In the genomic region with DNA sequence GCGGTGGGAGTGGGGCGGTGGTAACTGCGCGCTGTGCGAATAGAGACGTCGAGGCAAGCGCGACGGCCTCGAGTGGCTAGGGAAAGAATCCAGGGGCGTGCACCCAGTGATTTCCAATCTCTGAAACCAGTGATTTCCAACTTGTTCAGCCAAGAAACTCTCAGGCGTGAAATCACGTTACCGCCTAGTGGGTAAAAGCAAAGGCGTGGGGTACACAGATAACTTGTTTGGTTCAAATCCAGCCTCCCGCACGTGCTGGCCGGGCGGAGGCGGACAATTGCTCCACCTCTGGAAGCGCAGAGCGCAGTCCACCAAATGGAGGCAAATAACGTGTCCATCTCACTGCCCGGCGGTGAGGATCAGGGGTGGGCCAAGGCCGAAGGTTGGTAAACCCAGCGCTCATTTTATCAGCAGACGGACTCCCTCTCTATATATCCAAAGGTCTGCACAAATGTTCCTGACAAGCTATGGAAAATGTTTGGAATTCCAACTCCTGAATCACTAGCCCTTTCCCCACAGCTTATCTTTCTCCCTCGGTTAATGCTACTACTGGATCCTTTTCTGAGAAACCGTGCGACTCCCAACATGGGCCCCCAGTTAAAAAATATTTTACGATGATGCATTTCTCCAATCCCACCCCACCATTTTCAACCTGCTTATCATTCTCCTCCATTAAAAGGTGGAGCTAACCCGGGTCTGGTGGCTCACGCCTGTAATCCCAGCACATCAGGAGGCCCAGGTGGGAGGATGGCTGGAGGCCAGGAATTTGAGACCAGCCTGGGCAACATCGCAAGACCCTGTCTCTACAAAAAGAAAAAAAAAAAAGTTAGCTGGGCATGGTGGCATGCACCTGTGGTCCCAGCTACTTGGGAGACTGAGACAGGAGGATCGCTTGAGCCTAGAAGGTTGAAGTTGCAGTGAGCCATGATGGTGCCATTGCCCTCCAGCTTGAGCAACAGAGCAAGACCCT, we compare ENCODE assay signal across 8 cellular contexts. TPM values are rescaled to one million over a fixed set of nuclear protein-coding genes. Genes with fewer than 3 reads are reported as not detected.
DNase-seq lines count a peak whose midpoint lies in the region; ATAC-seq and TF ChIP-seq lines count a peak whose summit lies in the region.

No MANE protein-coding gene starts in this region.

- no peaks in the 10 kb centered on the region for H3K9me3 ChIP-seq in left ventricle myocardium inferior (replicated peaks)

- DNase-seq in activated CD4-positive, alpha-beta T cell treated with anti-CD3 and anti-CD28 coated beads, Interleukin-2, amount 10 ng/mL, durations not matched to agents 24 days and 14 days: no peak
- DNase-seq in activated CD4-positive, alpha-beta T cell treated with anti-CD3 and anti-CD28 coated beads for 4 hours: no peak
- no peak for DNase-seq in activated naive CD4-positive, alpha-beta T cell treated with anti-CD3 and anti-CD28 coated beads, Interleukin-2, amount 50 U/mL, for 72 hours (ENCODE audit: low spot score in 2 of 2)
- DNase-seq in left ventricle myocardium inferior (peak; percentile 44), sciatic nerve (ENCODE audit: low spot score) (peak; percentile 76), NCI-H187 (lab: John Stamatoyannopoulos, UW) (no peak)

- H3K4me3 ChIP-seq in left ventricle myocardium inferior: peak overlapping the region; percentile 99

- no peaks in the 10 kb centered on the region for H3K36me3 ChIP-seq in left ventricle myocardium inferior

- H3K27ac Mint-ChIP-seq in activated CD4-positive, alpha-beta T cell treated with anti-CD3 and anti-CD28 coated beads, Interleukin-2, amount 10 ng/mL, durations not matched to agents 24 days and 14 days: peak overlapping the region; percentile 92
- peak overlapping the region; percentile 94 to 96 for H3K27ac Mint-ChIP-seq in activated naive CD4-positive, alpha-beta T cell treated with anti-CD3 and anti-CD28 coated beads, Interleukin-2, amount 50 U/mL, for 72 hours

- no peak for ATAC-seq in activated naive CD4-positive, alpha-beta T cell treated with anti-CD3 and anti-CD28 coated beads, Interleukin-2, amount 50 U/mL, for 72 hours
- peak; percentile 84 for ATAC-seq in sciatic nerve
- no peak for ATAC-seq in HG03354 (IDR thresholded peaks at IDR 0.05; ENCODE audit: poor library complexity, severe bottlenecking, unreplicated experiment)
- ATAC-seq in HG02981 (IDR thresholded peaks at IDR 0.05; ENCODE audit: unreplicated experiment): no peak

- peak overlapping the region; percentile 96 for H3K27ac ChIP-seq in left ventricle myocardium inferior (replicated peaks)

- H3K9me3 Mint-ChIP-seq in activated CD4-positive, alpha-beta T cell treated with anti-CD3 and anti-CD28 coated beads, Interleukin-2, amount 10 ng/mL, durations not matched to agents 24 days and 14 days: no peaks in the 10 kb centered on the region
- H3K9me3 Mint-ChIP-seq in activated naive CD4-positive, alpha-beta T cell treated with anti-CD3 and anti-CD28 coated beads, Interleukin-2, amount 50 U/mL, for 72 hours: no peaks in the 10 kb centered on the region

- intact Hi-C loops in activated CD4-positive, alpha-beta T cell treated with anti-CD3 and anti-CD28 coated beads, Interleukin-2, amount 10 ng/mL, durations not matched to agents 24 days and 14 days (cut with micrococcal nuclease): loop anchor here (1.0 kb wide), 1 partner anchor 9 kb away; the partner anchor contains the start of gene GPR107
- intact Hi-C loops in left ventricle myocardium inferior (cut with micrococcal nuclease) (no loop called here), sciatic nerve (cut with DNase I) (no loop called here)

- peaks cover 21% of the 10 kb centered on the region for H3K36me3 Mint-ChIP-seq in activated CD4-positive, alpha-beta T cell treated with anti-CD3 and anti-CD28 coated beads, Interleukin-2, amount 10 ng/mL, durations not matched to agents 24 days and 14 days (ENCODE audit: low read depth)
- peaks cover 17 to 19% of the 10 kb centered on the region in 2 donors for H3K36me3 Mint-ChIP-seq in activated naive CD4-positive, alpha-beta T cell treated with anti-CD3 and anti-CD28 coated beads, Interleukin-2, amount 50 U/mL, for 72 hours

- H3K4me3 Mint-ChIP-seq in activated CD4-positive, alpha-beta T cell treated with anti-CD3 and anti-CD28 coated beads, Interleukin-2, amount 10 ng/mL, durations not matched to agents 24 days and 14 days: peak overlapping the region; percentile 91

- H3K4me1 ChIP-seq in left ventricle myocardium inferior: peaks cover 48% of the 10 kb centered on the region

- no peaks in the 10 kb centered on the region for H3K27me3 ChIP-seq in left ventricle myocardium inferior (ENCODE audit: low read depth)

- H3K4me1 Mint-ChIP-seq in activated CD4-positive, alpha-beta T cell treated with anti-CD3 and anti-CD28 coated beads, Interleukin-2, amount 10 ng/mL, durations not matched to agents 24 days and 14 days: peaks cover 33% of the 10 kb centered on the region

- TF ChIP-seq CTCF in left ventricle myocardium inferior (IDR thresholded peaks at IDR 0.05; ENCODE audit: borderline replicate concordance): peak; percentile 24

- no peaks in the 10 kb centered on the region for H3K27me3 Mint-ChIP-seq in activated CD4-positive, alpha-beta T cell treated with anti-CD3 and anti-CD28 coated beads, Interleukin-2, amount 10 ng/mL, durations not matched to agents 24 days and 14 days

RNA-seq across cellular contexts. Expression of gene FNBP1, which starts 0.9 kb away (rescaled TPM):
- 245 TPM in 2 replicates for total RNA-seq in activated CD4-positive, alpha-beta T cell treated with anti-CD3 and anti-CD28 coated beads, Interleukin-2, amount 10 ng/mL, durations not matched to agents 24 days and 14 days
- 100 to 1,000 TPM; 183 to 199 TPM for total RNA-seq in activated naive CD4-positive, alpha-beta T cell treated with anti-CD3 and anti-CD28 coated beads, Interleukin-2, amount 50 U/mL, for 72 hours
- total RNA-seq in left ventricle myocardium inferior: 20.5 TPM
- 132 TPM for total RNA-seq in sciatic nerve

RNA-seq across cellular contexts. Expression of gene GPR107, which starts 9.8 kb away (rescaled TPM):
- total RNA-seq in activated CD4-positive, alpha-beta T cell treated with anti-CD3 and anti-CD28 coated beads, Interleukin-2, amount 10 ng/mL, durations not matched to agents 24 days and 14 days: 19.2 and 23.6 TPM in 2 replicates
- 10 to 100 TPM; 23.1 to 41.8 TPM for total RNA-seq in activated naive CD4-positive, alpha-beta T cell treated with anti-CD3 and anti-CD28 coated beads, Interleukin-2, amount 50 U/mL, for 72 hours
- 23.3 TPM for total RNA-seq in left ventricle myocardium inferior
- 42.4 TPM for total RNA-seq in sciatic nerve

Comparison
In these comparisons a context has a peak if more than half of its experiments do, and no peak if none do; other contexts are left out.
1. DNase-seq: peak in left ventricle myocardium inferior (single experiment) and sciatic nerve (single experiment); none in activated CD4-positive, alpha-beta T cell treated with anti-CD3 and anti-CD28 coated beads, Interleukin-2, amount 10 ng/mL, durations not matched to agents 24 days and 14 days (single experiment), activated CD4-positive, alpha-beta T cell treated with anti-CD3 and anti-CD28 coated beads for 4 hours (0 of 2), activated naive CD4-positive, alpha-beta T cell treated with anti-CD3 and anti-CD28 coated beads, Interleukin-2, amount 50 U/mL, for 72 hours (0 of 2) and NCI-H187 (0 of 2).